ENCODE assay signal across 1 cellular context in the genomic region with DNA sequence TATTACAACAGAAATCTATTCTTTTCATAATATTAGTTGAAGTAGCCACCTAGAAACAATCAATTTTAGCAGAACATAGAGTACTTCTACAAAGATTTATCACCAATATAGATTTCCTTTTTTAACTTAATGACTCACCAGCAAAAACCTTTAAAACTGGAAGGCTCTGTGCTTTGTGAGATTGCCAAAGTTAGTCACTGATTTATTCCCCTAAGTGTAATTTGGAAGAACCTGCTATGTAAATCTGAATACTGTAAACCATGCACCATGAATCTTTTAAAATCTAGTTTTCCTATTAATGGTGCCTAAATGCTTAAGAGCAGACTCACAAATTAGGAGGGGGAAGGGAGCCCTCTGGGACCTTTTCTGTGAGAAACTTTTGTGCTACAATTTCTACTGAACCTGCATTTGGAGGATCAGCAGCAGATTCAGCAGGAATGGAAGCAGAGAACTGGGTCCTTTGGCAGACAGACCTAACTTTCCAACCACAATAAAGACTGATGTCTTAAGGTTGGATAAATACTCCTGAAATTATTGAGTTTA.
A peak's percentile ranks its signal among the peaks of the same experiment; 100 is the strongest.
TF ChIP-seq lines count a peak whose summit lies in the region.

No MANE protein-coding gene starts in this region.

TF ChIP-seq in SK-N-SH treated with all-trans-retinoic acid at 6 μM for 48 hours, 23 proteins besides CTCF, POLR2A, EP300 and RAD21 (continued from another document):
- TF ChIP-seq, protein P1, sequence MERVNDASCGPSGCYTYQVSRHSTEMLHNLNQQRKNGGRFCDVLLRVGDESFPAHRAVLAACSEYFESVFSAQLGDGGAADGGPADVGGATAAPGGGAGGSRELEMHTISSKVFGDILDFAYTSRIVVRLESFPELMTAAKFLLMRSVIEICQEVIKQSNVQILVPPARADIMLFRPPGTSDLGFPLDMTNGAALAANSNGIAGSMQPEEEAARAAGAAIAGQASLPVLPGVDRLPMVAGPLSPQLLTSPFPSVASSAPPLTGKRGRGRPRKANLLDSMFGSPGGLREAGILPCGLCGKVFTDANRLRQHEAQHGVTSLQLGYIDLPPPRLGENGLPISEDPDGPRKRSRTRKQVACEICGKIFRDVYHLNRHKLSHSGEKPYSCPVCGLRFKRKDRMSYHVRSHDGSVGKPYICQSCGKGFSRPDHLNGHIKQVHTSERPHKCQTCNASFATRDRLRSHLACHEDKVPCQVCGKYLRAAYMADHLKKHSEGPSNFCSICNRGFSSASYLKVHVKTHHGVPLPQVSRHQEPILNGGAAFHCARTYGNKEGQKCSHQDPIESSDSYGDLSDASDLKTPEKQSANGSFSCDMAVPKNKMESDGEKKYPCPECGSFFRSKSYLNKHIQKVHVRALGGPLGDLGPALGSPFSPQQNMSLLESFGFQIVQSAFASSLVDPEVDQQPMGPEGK (CRISPR knock-in tag; IDR thresholded peaks at IDR 0.05; ENCODE audit: borderline replicate concordance), result peak; percentile 68; the same call in 1 of the 2 replicates
- peak; percentile 93 for TF ChIP-seq ISL1 (CRISPR knock-in tag; IDR thresholded peaks at IDR 0.05)
- TF ChIP-seq ZNF8 (CRISPR knock-in tag; IDR thresholded peaks at IDR 0.05), result no peak
- no peak for TF ChIP-seq SNAI2 (CRISPR knock-in tag; IDR thresholded peaks at IDR 0.05)
- TF ChIP-seq ZC3H10 (CRISPR knock-in tag; IDR thresholded peaks at IDR 0.05), result no peak
- TF ChIP-seq RARB (CRISPR knock-in tag; IDR thresholded peaks at IDR 0.05), result no peak
- TF ChIP-seq CSDC2 (CRISPR knock-in tag; IDR thresholded peaks at IDR 0.05), result no peak
- no peak for TF ChIP-seq ZFP3 (CRISPR knock-in tag; IDR thresholded peaks at IDR 0.05)
- TF ChIP-seq OSR1 (CRISPR knock-in tag; IDR thresholded peaks at IDR 0.05), result no peak
- TF ChIP-seq TCF4 (CRISPR knock-in tag; IDR thresholded peaks at IDR 0.05; ENCODE audit: borderline replicate concordance), result no peak
